In genomic region chr4:39357002-39357401, GRCh38 we compare ENCODE assay signal across 1 cellular context.
TF ChIP-seq lines count a peak whose summit lies in the region.

No MANE protein-coding gene starts in this region.

TF ChIP-seq in GM12878, 131 proteins besides CTCF, POLR2A, EP300 and RAD21 (continued from another document):
- TF ChIP-seq SKIL (IDR thresholded peaks at IDR 0.05; ENCODE audit: low read depth, poor library complexity, severe bottlenecking) = peak; percentile 47
- TF ChIP-seq NFYA (IDR thresholded peaks at IDR 0.05; ENCODE audit: borderline replicate concordance, low read depth, low read length) = no peak
- TF ChIP-seq IKZF2 (IDR thresholded peaks at IDR 0.05) = peak; percentile 25 to 28; a peak in 2 of 4 replicates
- TF ChIP-seq ZNF24 (IDR thresholded peaks at IDR 0.05) = peak; percentile 14; the same call in 1 of the 2 replicates
- peak; percentile 50; the same call in 1 of the 2 replicates for TF ChIP-seq SPI1 (IDR thresholded peaks at IDR 0.05; ENCODE audit: borderline replicate concordance, insufficient read depth, low read depth, low read length)
- TF ChIP-seq NFIC (IDR thresholded peaks at IDR 0.05; ENCODE audit: low read depth, low read length) = no peak
- TF ChIP-seq MYB (IDR thresholded peaks at IDR 0.05; ENCODE audit: borderline replicate concordance, low read depth, low read length) = no peak
- no peak for TF ChIP-seq NR2C1 (IDR thresholded peaks at IDR 0.05)
- no peak for TF ChIP-seq ESRRA (IDR thresholded peaks at IDR 0.05; ENCODE audit: low read length)
- TF ChIP-seq YBX1 (IDR thresholded peaks at IDR 0.05) = no peak
- TF ChIP-seq RAD51 (IDR thresholded peaks at IDR 0.05) = 0 out of 2 replicates have a peak, but pooled peaks have one; percentile 16
- TF ChIP-seq ATF7 (IDR thresholded peaks at IDR 0.05; ENCODE audit: low read depth) = no peak
